ENCODE assay signal across 8 cellular contexts in genomic region chr13:40920826-40921225, GRCh38.
DNase-seq lines count a peak whose midpoint lies in the region; ATAC-seq and TF ChIP-seq lines count a peak whose summit lies in the region.

No MANE protein-coding gene starts in this region.

- ATAC-seq in T-helper 17 cell (no peak), gastrocnemius medialis (no peak)

- in situ Hi-C loops in gastrocnemius medialis (cut with MboI; ENCODE audit: low sequenced_read_pairs in 4 of 4) = loop anchor here in 1 of 4 donors (10.0 kb wide), 1 partner anchor 134 kb away; no protein-coding TSS in a partner anchor

- no peak for TF ChIP-seq POLR2A in gastrocnemius medialis (IDR thresholded peaks at IDR 0.05)

- peaks cover 4% of the 10 kb centered on the region for H3K36me3 Mint-ChIP-seq in T-helper 17 cell (ENCODE audit: low read depth)

- no peak for TF ChIP-seq CTCF in GM12865 (IDR thresholded peaks at IDR 0.05; ENCODE audit: insufficient read depth, low read depth, low read length, missing control alignments)
- no peak for TF ChIP-seq CTCF in fibroblast of villous mesenchyme (IDR thresholded peaks at IDR 0.05; ENCODE audit: insufficient read depth, low read depth, low read length)
- no peak for TF ChIP-seq CTCF in gastrocnemius medialis (IDR thresholded peaks at IDR 0.05 in 4 of 5, conservative IDR thresholded peaks at IDR 0.05 in 1 of 5)

- peak overlapping the region; percentile 98 for H3K4me3 Mint-ChIP-seq in T-helper 17 cell

- H3K27ac Mint-ChIP-seq in T-helper 17 cell = peak overlapping the region; percentile 97

- peak overlapping the region; percentile 47 to 83 (median 69) for H3K27ac ChIP-seq in gastrocnemius medialis

- H3K9me3 ChIP-seq in T-helper 17 cell (ENCODE audit: control insufficient read depth, low read length, poor library complexity, severe bottlenecking) (no peaks in the 10 kb centered on the region), gastrocnemius medialis (no peaks in the 10 kb centered on the region)

- no peaks in the 10 kb centered on the region for H3K36me3 ChIP-seq in gastrocnemius medialis

- no peaks in the 10 kb centered on the region for H3K27me3 Mint-ChIP-seq in T-helper 17 cell

- no peaks in the 10 kb centered on the region for H3K27me3 ChIP-seq in gastrocnemius medialis

- DNase-seq in GM12865 (ENCODE audit: low read depth) = no peak
- no peak for DNase-seq in T-helper 17 cell
- DNase-seq in fibroblast of villous mesenchyme (ENCODE audit: low read depth) = peak; percentile 25
- no peak for DNase-seq in gastrocnemius medialis
- no peak for DNase-seq in NCI-H2196 treated with DMSO at 0.1 percent for 48 hours (lab: John Stamatoyannopoulos, UW; ENCODE audit: unreplicated experiment)
- no peak for DNase-seq in glomerular visceral epithelial cell (ENCODE audit: extremely low spot score)
- no peak for DNase-seq in COLO829 (ENCODE audit: low spot score)
- no peak for DNase-seq in NCI-H226

- intact Hi-C loops in gastrocnemius medialis (cut with DNase I; ENCODE audit: low total_unique reads) = loop anchor here (5.0 kb wide), 1 partner anchor 141 kb away; the partner anchor contains the start of gene WBP4

- peak overlapping the region; percentile 82 for H3K4me3 ChIP-seq in GM12865 (ENCODE audit: low read depth, low read length)
- H3K4me3 ChIP-seq in fibroblast of villous mesenchyme (ENCODE audit: low read depth, low read length) = peak overlapping the region; percentile 60
- peak overlapping the region; percentile 56 to 76 (median 70) for H3K4me3 ChIP-seq in gastrocnemius medialis

- peaks cover 26% of the 10 kb centered on the region for H3K4me1 Mint-ChIP-seq in T-helper 17 cell

- H3K4me1 ChIP-seq in gastrocnemius medialis = peaks cover 9 to 13% of the 10 kb centered on the region in 2 donors
